1 cellular context compared by ENCODE assay signal in the genomic region with DNA sequence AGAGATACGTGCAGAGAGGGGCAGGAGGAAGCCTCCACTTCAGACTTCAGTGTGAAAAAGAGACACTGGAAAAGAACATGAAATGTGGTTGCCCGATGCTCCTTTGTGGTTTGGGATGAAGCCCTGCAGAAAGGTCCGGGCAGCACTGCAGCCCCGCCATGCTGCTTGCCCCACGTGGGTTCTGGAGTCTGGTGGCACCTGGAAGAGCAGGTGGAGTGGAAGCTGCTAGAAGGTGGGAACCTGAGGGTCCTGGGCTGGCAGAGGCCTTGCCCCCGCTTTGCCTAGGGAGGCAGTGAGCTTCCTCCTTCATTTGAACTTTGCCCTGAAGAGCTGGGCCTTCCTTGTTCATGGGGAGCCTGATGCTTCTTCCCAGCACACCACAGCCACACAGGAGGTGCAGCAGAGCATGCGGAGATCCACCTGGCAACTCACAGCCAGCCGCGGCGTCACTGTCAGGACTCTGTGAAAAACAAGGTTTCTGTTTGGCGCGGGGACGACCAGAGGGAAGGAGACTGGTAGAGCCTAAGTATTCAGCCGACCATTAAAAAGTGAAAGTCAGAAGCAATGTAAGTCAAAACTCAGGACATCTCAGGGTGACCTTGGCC.
TF ChIP-seq lines count a peak whose summit lies in the region.

No MANE protein-coding gene starts in this region.

TF ChIP-seq in HepG2, 621 proteins besides CTCF, POLR2A, EP300 and RAD21:
- TF ChIP-seq ZNF563 (CRISPR knock-in tag; IDR thresholded peaks at IDR 0.05): no peak
- TF ChIP-seq ZNF710 (CRISPR knock-in tag; IDR thresholded peaks at IDR 0.05; ENCODE audit: borderline replicate concordance): no peak
- no peak for TF ChIP-seq ZNF207 (IDR thresholded peaks at IDR 0.05; ENCODE audit: borderline replicate concordance)
- no peak for TF ChIP-seq ZNF569 (CRISPR knock-in tag; IDR thresholded peaks at IDR 0.05; ENCODE audit: borderline replicate concordance)
- TF ChIP-seq AKAP8 (CRISPR knock-in tag; IDR thresholded peaks at IDR 0.05): no peak
- no peak for TF ChIP-seq SRF (IDR thresholded peaks at IDR 0.05; ENCODE audit: low read depth, low read length)
